ENCODE assay signal across 1 cellular context in genomic region chr1:145281037-145281727, GRCh38.
TF ChIP-seq lines count a peak whose summit lies in the region.

No MANE protein-coding gene starts in this region.

TF ChIP-seq in K562, 482 proteins besides CTCF, POLR2A, EP300 and RAD21 (continued from another document and continues in another):
- TF ChIP-seq CHD7 (IDR thresholded peaks at IDR 0.05; ENCODE audit: low read depth, low read length) (peak; percentile 68), KDM4B (IDR thresholded peaks at IDR 0.05; ENCODE audit: borderline replicate concordance in 2 of 2, low read depth in 1 of 2) (peak in 1 of 2 experiments; percentile 100; a peak in 2 of 4 replicates), SIN3A (IDR thresholded peaks at IDR 0.05; ENCODE audit: borderline replicate concordance in 2 of 2, control insufficient read depth in 1 of 2, low read depth in 2 of 2, low read length in 2 of 2) (peak; percentile 90 to 99; a peak in 3 of 4 replicates), ZNF324 (CRISPR knock-in tag; IDR thresholded peaks at IDR 0.05) (peak; percentile 79), HOXB6 (CRISPR knock-in tag; IDR thresholded peaks at IDR 0.05; ENCODE audit: borderline replicate concordance) (peak; percentile 99), CBFA2T2 (conservative IDR thresholded peaks at IDR 0.05) (peak; percentile 44; the same call in 1 of the 2 replicates), ATF7 (IDR thresholded peaks at IDR 0.05) (peak; percentile 84), CREB1 (IDR thresholded peaks at IDR 0.05) (peak; percentile 75), CREB1 (CRISPR knock-in tag; IDR thresholded peaks at IDR 0.05) (0 out of 2 replicates have a peak, but pooled peaks have one; percentile 1), PYGO2 (tag; IDR thresholded peaks at IDR 0.05) (peak; percentile 83), RHOXF2B (CRISPR knock-in tag; conservative IDR thresholded peaks at IDR 0.05) (peak; percentile 99), MLX (CRISPR knock-in tag; conservative IDR thresholded peaks at IDR 0.05) (peak; percentile 69 to 99; a peak in 3 of 4 replicates), HMG20A (CRISPR knock-in tag; conservative IDR thresholded peaks at IDR 0.05) (peak; percentile 92), ZBTB2 (IDR thresholded peaks at IDR 0.05) (0 out of 2 replicates have a peak, but pooled peaks have one; percentile 44), ZNF41 (CRISPR knock-in tag; conservative IDR thresholded peaks at IDR 0.05) (peak; percentile 95), NFRKB (IDR thresholded peaks at IDR 0.05; ENCODE audit: low read depth) (peak; percentile 60; the same call in 1 of the 2 replicates), TCFL5 (CRISPR knock-in tag; conservative IDR thresholded peaks at IDR 0.05) (peak; percentile 92), POLR2AphosphoS5 (IDR thresholded peaks at IDR 0.05; ENCODE audit: control insufficient read depth, insufficient read depth, low read depth, low read length) (peak; percentile 97), ZNF449 (CRISPR knock-in tag; IDR thresholded peaks at IDR 0.05) (0 out of 2 replicates have a peak, but pooled peaks have one; percentile 49), NCOA1 (IDR thresholded peaks at IDR 0.05; ENCODE audit: low read depth) (peak; percentile 71; the same call in 1 of the 2 replicates), ZNF175 (CRISPR knock-in tag; IDR thresholded peaks at IDR 0.05; ENCODE audit: low read depth) (peak; percentile 55; the same call in 1 of the 2 replicates), CREB3L1 (IDR thresholded peaks at IDR 0.05; ENCODE audit: borderline replicate concordance, low read depth) (peak; percentile 51; the same call in 1 of the 2 replicates), SIX5 (IDR thresholded peaks at IDR 0.05; ENCODE audit: borderline replicate concordance in 1 of 2, insufficient read depth in 1 of 2, low read depth in 1 of 2, low read length in 2 of 2) (peak; percentile 31 to 37; a peak in 3 of 4 replicates)
- TF ChIP-seq, protein P1, sequence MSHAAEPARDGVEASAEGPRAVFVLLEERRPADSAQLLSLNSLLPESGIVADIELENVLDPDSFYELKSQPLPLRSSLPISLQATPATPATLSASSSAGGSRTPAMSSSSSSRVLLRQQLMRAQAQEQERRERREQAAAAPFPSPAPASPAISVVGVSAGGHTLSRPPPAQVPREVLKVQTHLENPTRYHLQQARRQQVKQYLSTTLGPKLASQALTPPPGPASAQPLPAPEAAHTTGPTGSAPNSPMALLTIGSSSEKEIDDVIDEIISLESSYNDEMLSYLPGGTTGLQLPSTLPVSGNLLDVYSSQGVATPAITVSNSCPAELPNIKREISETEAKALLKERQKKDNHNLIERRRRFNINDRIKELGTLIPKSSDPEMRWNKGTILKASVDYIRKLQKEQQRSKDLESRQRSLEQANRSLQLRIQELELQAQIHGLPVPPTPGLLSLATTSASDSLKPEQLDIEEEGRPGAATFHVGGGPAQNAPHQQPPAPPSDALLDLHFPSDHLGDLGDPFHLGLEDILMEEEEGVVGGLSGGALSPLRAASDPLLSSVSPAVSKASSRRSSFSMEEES (CRISPR knock-in tag; IDR thresholded peaks at IDR 0.05) = peak; percentile 70
- TF ChIP-seq, protein P2, sequence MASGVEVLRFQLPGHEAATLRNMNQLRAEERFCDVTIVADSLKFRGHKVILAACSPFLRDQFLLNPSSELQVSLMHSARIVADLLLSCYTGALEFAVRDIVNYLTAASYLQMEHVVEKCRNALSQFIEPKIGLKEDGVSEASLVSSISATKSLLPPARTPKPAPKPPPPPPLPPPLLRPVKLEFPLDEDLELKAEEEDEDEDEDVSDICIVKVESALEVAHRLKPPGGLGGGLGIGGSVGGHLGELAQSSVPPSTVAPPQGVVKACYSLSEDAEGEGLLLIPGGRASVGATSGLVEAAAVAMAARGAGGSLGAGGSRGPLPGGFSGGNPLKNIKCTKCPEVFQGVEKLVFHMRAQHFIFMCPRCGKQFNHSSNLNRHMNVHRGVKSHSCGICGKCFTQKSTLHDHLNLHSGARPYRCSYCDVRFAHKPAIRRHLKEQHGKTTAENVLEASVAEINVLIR (CRISPR knock-in tag; IDR thresholded peaks at IDR 0.05) = peak; percentile 63
- TF ChIP-seq, protein P3, sequence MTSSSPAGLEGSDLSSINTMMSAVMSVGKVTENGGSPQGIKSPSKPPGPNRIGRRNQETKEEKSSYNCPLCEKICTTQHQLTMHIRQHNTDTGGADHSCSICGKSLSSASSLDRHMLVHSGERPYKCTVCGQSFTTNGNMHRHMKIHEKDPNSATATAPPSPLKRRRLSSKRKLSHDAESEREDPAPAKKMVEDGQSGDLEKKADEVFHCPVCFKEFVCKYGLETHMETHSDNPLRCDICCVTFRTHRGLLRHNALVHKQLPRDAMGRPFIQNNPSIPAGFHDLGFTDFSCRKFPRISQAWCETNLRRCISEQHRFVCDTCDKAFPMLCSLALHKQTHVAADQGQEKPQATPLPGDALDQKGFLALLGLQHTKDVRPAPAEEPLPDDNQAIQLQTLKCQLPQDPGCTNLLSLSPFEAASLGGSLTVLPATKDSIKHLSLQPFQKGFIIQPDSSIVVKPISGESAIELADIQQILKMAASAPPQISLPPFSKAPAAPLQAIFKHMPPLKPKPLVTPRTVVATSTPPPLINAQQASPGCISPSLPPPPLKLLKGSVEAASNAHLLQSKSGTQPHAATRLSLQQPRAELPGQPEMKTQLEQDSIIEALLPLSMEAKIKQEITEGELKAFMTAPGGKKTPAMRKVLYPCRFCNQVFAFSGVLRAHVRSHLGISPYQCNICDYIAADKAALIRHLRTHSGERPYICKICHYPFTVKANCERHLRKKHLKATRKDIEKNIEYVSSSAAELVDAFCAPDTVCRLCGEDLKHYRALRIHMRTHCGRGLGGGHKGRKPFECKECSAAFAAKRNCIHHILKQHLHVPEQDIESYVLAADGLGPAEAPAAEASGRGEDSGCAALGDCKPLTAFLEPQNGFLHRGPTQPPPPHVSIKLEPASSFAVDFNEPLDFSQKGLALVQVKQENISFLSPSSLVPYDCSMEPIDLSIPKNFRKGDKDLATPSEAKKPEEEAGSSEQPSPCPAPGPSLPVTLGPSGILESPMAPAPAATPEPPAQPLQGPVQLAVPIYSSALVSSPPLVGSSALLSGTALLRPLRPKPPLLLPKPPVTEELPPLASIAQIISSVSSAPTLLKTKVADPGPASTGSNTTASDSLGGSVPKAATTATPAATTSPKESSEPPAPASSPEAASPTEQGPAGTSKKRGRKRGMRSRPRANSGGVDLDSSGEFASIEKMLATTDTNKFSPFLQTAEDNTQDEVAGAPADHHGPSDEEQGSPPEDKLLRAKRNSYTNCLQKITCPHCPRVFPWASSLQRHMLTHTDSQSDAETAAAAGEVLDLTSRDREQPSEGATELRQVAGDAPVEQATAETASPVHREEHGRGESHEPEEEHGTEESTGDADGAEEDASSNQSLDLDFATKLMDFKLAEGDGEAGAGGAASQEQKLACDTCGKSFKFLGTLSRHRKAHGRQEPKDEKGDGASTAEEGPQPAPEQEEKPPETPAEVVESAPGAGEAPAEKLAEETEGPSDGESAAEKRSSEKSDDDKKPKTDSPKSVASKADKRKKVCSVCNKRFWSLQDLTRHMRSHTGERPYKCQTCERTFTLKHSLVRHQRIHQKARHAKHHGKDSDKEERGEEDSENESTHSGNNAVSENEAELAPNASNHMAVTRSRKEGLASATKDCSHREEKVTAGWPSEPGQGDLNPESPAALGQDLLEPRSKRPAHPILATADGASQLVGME (CRISPR knock-in tag; IDR thresholded peaks at IDR 0.05) = peak; percentile 72; the same call in 1 of the 2 replicates
